ENCODE assay signal across 8 cellular contexts in genomic region chr19:40284501-40285352, GRCh38. TPM values are rescaled to one million over a fixed set of nuclear protein-coding genes. Genes with fewer than 3 reads are reported as not detected.
A peak's percentile ranks its signal among the peaks of the same experiment; 100 is the strongest.
DNase-seq lines count a peak whose midpoint lies in the region; ATAC-seq, FAIRE-seq and TF ChIP-seq lines count a peak whose summit lies in the region.

TSS of gene AKT2 (minus strand) at chr19:40285345. CDS start at chr19:40265267, 20,078 bp downstream.

- peak; percentile 68 for DNase-seq in NCI-H1105 treated with DMSO at 0.1 percent for 48 hours (lab: John Stamatoyannopoulos, UW)
- DNase-seq in activated CD4-positive, alpha-beta T cell treated with anti-CD3 and anti-CD28 coated beads for 1 hour, result peak; percentile 57
- no peak for DNase-seq in HepG2 (ENCODE audit: low spot score)
- DNase-seq in stimulated activated CD4-positive, alpha-beta T cell treated with anti-CD3 and anti-CD28 coated beads, Interleukin-4, amount 100 ng/mL, for 1 hour, result peak; percentile 74
- no peak for DNase-seq in GM19240 (ENCODE audit: insufficient read length, low spot score)

- H3K4me1 ChIP-seq in HEK293 (ENCODE audit: control insufficient read depth, insufficient read depth, low read length) (peaks cover 54% of the 10 kb centered on the region), HepG2 (ENCODE audit: insufficient read depth, low read length) (peaks cover 57% of the 10 kb centered on the region)

- H3K27ac ChIP-seq in HEK293 (ENCODE audit: extremely low read depth, low read depth, low read length) (peak within 1 kb of the TSS; percentile 99), cingulate gyrus (ENCODE audit: low read depth, low read length) (peak within 1 kb of the TSS; percentile 100), HepG2 (ENCODE audit: extremely low read length, insufficient read depth, low read length) (peak within 1 kb of the TSS; percentile 90)

- ATAC-seq in HepG2, result peak; percentile 45

- peak within 1 kb of the TSS; percentile 97 for H3K9ac ChIP-seq in HepG2 (ENCODE audit: insufficient read depth, low read depth, low read length)

- in situ Hi-C loops in HepG2 (cut with HindIII; ENCODE audit: extremely low pct_ligation_motif_present, low pct_unique_long_range_greater_than_20kb), result loop anchor here (5.0 kb wide), 1 partner anchor 37 kb away; no protein-coding TSS in a partner anchor

- CTCF ChIA-PET in HEK293 (lab: Yijun Ruan, JAX) (interaction anchor here (0.6 to 0.8 kb wide), 4 partner anchors 21 to 1791 kb away, joined by 3 read pairs; partner anchors contain the start of gene ZNF574), HepG2 (lab: Yijun Ruan, JAX; ENCODE audit: low intra/inter-chr PET ratio, low total read pairs) (no interaction called here)

- H4K20me1 ChIP-seq in HepG2 (ENCODE audit: insufficient read depth, low read length), result peaks cover 25% of the 10 kb centered on the region

- TF ChIP-seq EP300 in HepG2 (IDR thresholded peaks at IDR 0.05; ENCODE audit: low read depth in 2 of 2, low read length in 2 of 2), result no peak
- no peak for TF ChIP-seq EP300 in HepG2 (CRISPR knock-in tag; IDR thresholded peaks at IDR 0.05; ENCODE audit: borderline replicate concordance)

- TF ChIP-seq POLR2A in HepG2 (IDR thresholded peaks at IDR 0.05; ENCODE audit: insufficient read depth in 1 of 2, low read depth in 2 of 2, low read length in 2 of 2), result peak; percentile 13 to 54; a peak in 3 of 4 replicates

- WGBS in HepG2 (ENCODE audit: low lambda C conversion rate), result 1% methylated on average over 10 of the region's 84 CpGs

- H2AFZ ChIP-seq in HepG2 (ENCODE audit: low read length), result peak within 1 kb of the TSS; percentile 57

- TF ChIP-seq CTCF in GM12873 (IDR thresholded peaks at IDR 0.05; ENCODE audit: insufficient read depth, low read depth, low read length, missing control alignments), result peak; percentile 1
- peak; percentile 54 for TF ChIP-seq CTCF in HEK293 (tag by site-specific recombination; IDR thresholded peaks at IDR 0.05)
- no peak for TF ChIP-seq CTCF in HepG2 (CRISPR knock-in tag; IDR thresholded peaks at IDR 0.05)

- H3K79me2 ChIP-seq in HepG2 (ENCODE audit: insufficient read depth, low read length), result peaks cover 49% of the 10 kb centered on the region

- peak within 1 kb of the TSS; percentile 71 for H3K4me3 ChIP-seq in HEK293 (ENCODE audit: low read depth, low read length)
- peak within 1 kb of the TSS; percentile 85 to 94 (median 94) for H3K4me3 ChIP-seq in HepG2 (replicated peaks in 1 of 3; ENCODE audit: insufficient read depth in 1 of 3, low read depth in 2 of 3, low read length in 3 of 3)

- H3K36me3 ChIP-seq in HEK293 (ENCODE audit: control insufficient read depth in 2 of 2, insufficient read depth in 1 of 2, low read length in 2 of 2) (peaks cover 17 to 22% of the 10 kb centered on the region in 2 experiments), HepG2 (replicated peaks in 1 of 2; ENCODE audit: control insufficient read depth in 1 of 2, insufficient read depth in 2 of 2, low read length in 2 of 2) (peaks cover 5 to 7% of the 10 kb centered on the region in 2 experiments; a peak in 3 of 5 replicates)

- POLR2A ChIA-PET in HEK293 (lab: Yijun Ruan, JAX), result interaction anchor here (0.6 to 3.3 kb wide), 9 partner anchors 10 to 1413 kb away, joined by 3 to 10 read pairs (median 5); partner anchors contain the start of genes C19orf47, PLD3 and SERTAD1
- POLR2A ChIA-PET in HepG2 (lab: Yijun Ruan, JAX), result interaction anchor here (0.6 to 4.8 kb wide), 4 partner anchors 53 to 181 kb away, joined by 3 to 25 read pairs (median 4); partner anchors contain the start of genes BLVRB, C19orf47 and PLD3

- no peaks in the 10 kb centered on the region for H3K9me3 ChIP-seq in HEK293 (ENCODE audit: control insufficient read depth, insufficient read depth, low read depth, low read length)
- H3K9me3 ChIP-seq in HepG2 (ENCODE audit: low read length), result no peaks in the 10 kb centered on the region

- no peaks in the 10 kb centered on the region; a peak in 1 of 5 replicates for H3K27me3 ChIP-seq in HepG2 (ENCODE audit: control insufficient read depth in 1 of 2, insufficient read depth in 2 of 2, low read length in 2 of 2)

- TF ChIP-seq RAD21 in HepG2 (CRISPR knock-in tag; IDR thresholded peaks at IDR 0.05), result no peak

- H3K4me2 ChIP-seq in HepG2 (ENCODE audit: low read depth, low read length), result peak within 1 kb of the TSS; percentile 87

- no peak for FAIRE-seq in HepG2 (lab: Jason Lieb, UNC)

- intact Hi-C loops in HepG2 (cut with micrococcal nuclease; ENCODE audit: unreplicated experiment), result no loop called here

- BruUV-seq in HepG2 (replicated peaks; lab: Mats Ljungman, UMichigan), result no TSS peak

TF ChIP-seq in HEK293, 187 proteins besides CTCF, POLR2A, EP300 and RAD21 (continues in another document):
- TF ChIP-seq OSR2 (tag by site-specific recombination; IDR thresholded peaks at IDR 0.05) (no peak; the same call in 1 of the 2 replicates), WT1 (tag by site-specific recombination; IDR thresholded peaks at IDR 0.05) (peak; percentile 11), ZBTB10 (tag by site-specific recombination; IDR thresholded peaks at IDR 0.05) (peak; percentile 86)

TF ChIP-seq in HepG2, 621 proteins besides CTCF, POLR2A, EP300 and RAD21 (continues in another document):
- TF ChIP-seq ONECUT2 (CRISPR knock-in tag; IDR thresholded peaks at IDR 0.05), result no peak
- TF ChIP-seq ZFY (CRISPR knock-in tag; IDR thresholded peaks at IDR 0.05), result peak; percentile 77; the same call in 1 of the 2 replicates
- 0 out of 2 replicates have a peak, but pooled peaks have one; percentile 57 for TF ChIP-seq ARID2 (CRISPR knock-in tag; IDR thresholded peaks at IDR 0.05; ENCODE audit: borderline replicate concordance)
- 0 out of 2 replicates have a peak, but pooled peaks have one; percentile 42 for TF ChIP-seq ZNF234 (CRISPR knock-in tag; conservative IDR thresholded peaks at IDR 0.05)
- TF ChIP-seq ZC3H4 (CRISPR knock-in tag; IDR thresholded peaks at IDR 0.05; ENCODE audit: borderline replicate concordance), result no peak
- no peak for TF ChIP-seq PBX2 (CRISPR knock-in tag; IDR thresholded peaks at IDR 0.05)
- TF ChIP-seq POLR2AphosphoS2 (IDR thresholded peaks at IDR 0.05; ENCODE audit: low read depth, low read length), result no peak
- TF ChIP-seq ZBTB2 (CRISPR knock-in tag; IDR thresholded peaks at IDR 0.05; ENCODE audit: low read depth), result peak; percentile 90
- peak; percentile 24; the same call in 1 of the 2 replicates for TF ChIP-seq ZNF784 (CRISPR knock-in tag; IDR thresholded peaks at IDR 0.05; ENCODE audit: borderline replicate concordance)
- TF ChIP-seq YEATS4 (CRISPR knock-in tag; IDR thresholded peaks at IDR 0.05; ENCODE audit: borderline replicate concordance), result peak; percentile 87
- peak; percentile 41; the same call in 1 of the 2 replicates for TF ChIP-seq SALL2 (CRISPR knock-in tag; IDR thresholded peaks at IDR 0.05)
- no peak; the same call in 1 of the 2 replicates for TF ChIP-seq SRY (CRISPR knock-in tag; IDR thresholded peaks at IDR 0.05)

RNA-seq across cellular contexts. Expression of gene AKT2, which starts in this region (rescaled TPM):
- total RNA-seq in HepG2 (2016; rRNA removed; fragmentation: Illumina TruSeq; extraction: Trizol), result 82.1 and 82.7 TPM in 2 replicates
- 42.1 and 44.9 TPM in 2 replicates for total RNA-seq in HepG2 (2016; cell fraction: cytosol; rRNA removed; fragmentation: Illumina TruSeq; extraction: Trizol; ENCODE audit: low read depth)
- total RNA-seq in HepG2 (2016; cell fraction: insoluble cytoplasmic fraction; rRNA removed; fragmentation: Illumina TruSeq; extraction: Trizol), result 70.8 and 81.6 TPM in 2 replicates
- total RNA-seq in HepG2 (2016; cell fraction: membrane; rRNA removed; fragmentation: Illumina TruSeq; extraction: Trizol), result 96.0 and 104 TPM in 2 replicates
- 55.8 and 67.9 TPM in 2 replicates for total RNA-seq in HepG2 (2016; cell fraction: nucleus; rRNA removed; fragmentation: Illumina TruSeq; extraction: Trizol)
- polyA plus RNA-seq in HepG2 (2011; rRNA removed), result 173 and 182 TPM in 2 replicates
- 88.4 and 94.7 TPM in 2 replicates for polyA plus RNA-seq in HepG2 (2011; cell fraction: cytosol; rRNA removed)
- 432 and 533 TPM in 2 replicates for polyA plus RNA-seq in HepG2 (2011; cell fraction: nucleus; rRNA removed)
- 72.7 and 74.6 TPM in 2 replicates for polyA plus RNA-seq in HepG2 (2012)
- 39.5 and 46.3 TPM in 2 replicates for polyA plus RNA-seq in HepG2 (2016; cell fraction: cytosol; fragmentation: Illumina TruSeq; extraction: Trizol; ENCODE audit: low read depth)
- polyA plus RNA-seq in HepG2 (2016; cell fraction: insoluble cytoplasmic fraction; fragmentation: Illumina TruSeq; extraction: Trizol; ENCODE audit: low read depth), result 92.6 and 106 TPM in 2 replicates
- 95.0 and 114 TPM in 2 replicates for polyA plus RNA-seq in HepG2 (2016; cell fraction: membrane; fragmentation: Illumina TruSeq; extraction: Trizol; ENCODE audit: low read depth)
- 169 and 178 TPM in 2 replicates for polyA plus RNA-seq in HepG2 (2016; cell fraction: nucleus; fragmentation: Illumina TruSeq; extraction: Trizol; ENCODE audit: insufficient read depth, low read depth)
- polyA minus RNA-seq in HepG2 (2011; rRNA and poly(A)+ RNA removed; ENCODE audit: low replicate concordance), result 115 and 187 TPM in 2 replicates
- 55.0 and 56.5 TPM in 2 replicates for polyA minus RNA-seq in HepG2 (2011; cell fraction: cytosol; rRNA and poly(A)+ RNA removed)
- polyA minus RNA-seq in HepG2 (2011; cell fraction: nucleus; rRNA and poly(A)+ RNA removed), result 77.1 and 89.5 TPM in 2 replicates

Comparison
In these comparisons a context has a peak if more than half of its experiments do, and no peak if none do; other contexts are left out.
1. DNase-seq: peak in NCI-H1105 treated with DMSO at 0.1 percent for 48 hours (single experiment), activated CD4-positive, alpha-beta T cell treated with anti-CD3 and anti-CD28 coated beads for 1 hour (single experiment) and stimulated activated CD4-positive, alpha-beta T cell treated with anti-CD3 and anti-CD28 coated beads, Interleukin-4, amount 100 ng/mL, for 1 hour (single experiment); none in HepG2 (single experiment) and GM19240 (single experiment).
2. Peak in every context shown above with its lines, with median percentiles within 50 percentile points of each other: H3K27ac ChIP-seq.